In the genomic region with DNA sequence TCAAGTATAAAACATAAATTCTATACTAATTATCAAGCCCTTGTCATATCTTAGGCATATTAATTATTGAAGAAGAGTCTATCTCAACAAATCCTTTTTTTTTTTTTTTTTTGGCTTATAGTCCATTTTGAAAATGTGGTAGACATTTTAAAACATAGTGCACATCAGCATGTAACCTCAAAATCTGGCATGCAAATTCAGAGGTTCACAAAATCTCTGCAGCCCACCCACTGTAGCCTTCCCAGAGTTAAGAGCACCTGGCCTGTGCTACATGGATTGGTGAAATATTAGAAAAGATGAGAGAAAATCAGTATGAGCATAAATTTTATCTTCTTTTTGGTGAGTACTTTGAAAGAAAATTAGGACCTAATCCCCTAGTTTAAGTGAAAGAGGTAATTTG, we compare ENCODE assay signal across 29 cellular contexts.
DNase-seq lines count a peak whose midpoint lies in the region; ATAC-seq and TF ChIP-seq lines count a peak whose summit lies in the region.
"Had no signal": no experiment of that assay in that cellular context is flagged by ENCODE, and none has a peak within 500 bp of the region (broad histone marks: within the 10 kb centered on the region; RNA-seq: fewer than 3 reads in every experiment).

No MANE protein-coding gene starts in this region.

- ATAC-seq in activated CD8-positive, alpha-beta T cell treated with anti-CD3 and anti-CD28 coated beads, Interleukin-2, amount 10 ng/mL, durations not matched to agents 7 days and 5 days: no peak
- no peak for ATAC-seq in GM18517 (IDR thresholded peaks at IDR 0.05; ENCODE audit: unreplicated experiment)
- ATAC-seq: HepG2, sciatic nerve had no signal

- H3K27ac ChIP-seq in DOHH2 (ENCODE audit: low read depth, low read length): peak overlapping the region; percentile 60
- H3K27ac ChIP-seq in neutrophil: peak overlapping the region; percentile 23
- H3K27ac ChIP-seq: cardiac muscle cell, esophagus squamous epithelium, tibial nerve had no signal

- peaks cover 78% of the 10 kb centered on the region for H3K4me1 ChIP-seq in DOHH2 (ENCODE audit: control insufficient read depth, low read length)
- no peaks in the 10 kb centered on the region for H3K4me1 ChIP-seq in neutrophil (ENCODE audit: control insufficient read depth in 1 of 2, insufficient read depth in 1 of 2, low read depth in 1 of 2, low read length in 1 of 2)

- no TSS peak for BruUV-seq in Calu3 (replicated peaks; lab: Mats Ljungman, UMichigan)

- no peaks in the 10 kb centered on the region for H3K27me3 ChIP-seq in DOHH2 (ENCODE audit: control insufficient read depth, low read length)
- H3K27me3 ChIP-seq in neutrophil: no peaks in the 10 kb centered on the region
- H3K27me3 ChIP-seq: cardiac muscle cell, esophagus squamous epithelium, tibial nerve had no signal

- in situ Hi-C loops in G401 (cut with HindIII; ENCODE audit: low sequenced_read_pairs): no loop called here

- no peaks in the 10 kb centered on the region for H3K27me3 Mint-ChIP-seq in activated CD4-positive, alpha-beta T cell treated with anti-CD3 and anti-CD28 coated beads, Interleukin-2, amount 10 ng/mL, durations not matched to agents 7 days and 5 days
- no peaks in the 10 kb centered on the region for H3K27me3 Mint-ChIP-seq in activated CD8-positive, alpha-beta T cell treated with anti-CD3 and anti-CD28 coated beads, Interleukin-2, amount 10 ng/mL, durations not matched to agents 7 days and 5 days (ENCODE audit: low read depth)
- H3K27me3 Mint-ChIP-seq in Calu3 (ENCODE audit: unreplicated experiment): no peaks in the 10 kb centered on the region

- H4K20me1 ChIP-seq in DOHH2 (ENCODE audit: control insufficient read depth, insufficient read depth, low read depth, low read length): no peaks in the 10 kb centered on the region

- peak overlapping the region; percentile 58 for H3K4me2 ChIP-seq in DOHH2 (ENCODE audit: low read length)

- no peak overlapping the region for H3K4me3 Mint-ChIP-seq in activated CD4-positive, alpha-beta T cell treated with anti-CD3 and anti-CD28 coated beads, Interleukin-2, amount 10 ng/mL, durations not matched to agents 7 days and 5 days
- H3K4me3 Mint-ChIP-seq in activated CD8-positive, alpha-beta T cell treated with anti-CD3 and anti-CD28 coated beads, Interleukin-2, amount 10 ng/mL, durations not matched to agents 7 days and 5 days: no peak overlapping the region
- H3K4me3 Mint-ChIP-seq in Calu3 (ENCODE audit: low read depth, unreplicated experiment): no peak overlapping the region
- H3K4me3 Mint-ChIP-seq: neural crest cell had no signal

- POLR2A ChIA-PET in activated CD4-positive, alpha-beta T cell treated with anti-CD3 and anti-CD28 coated beads, Interleukin-2, amount 10 ng/mL, durations not matched to agents 7 days and 5 days (lab: Charles Lee): no interaction called here
- POLR2A ChIA-PET in activated CD8-positive, alpha-beta T cell treated with anti-CD3 and anti-CD28 coated beads, Interleukin-2, amount 10 ng/mL, durations not matched to agents 7 days and 5 days (lab: Charles Lee): no interaction called here

- H3K79me2 ChIP-seq in DOHH2 (ENCODE audit: control insufficient read depth, low read length): peaks cover 100% of the 10 kb centered on the region

- H3K36me3 Mint-ChIP-seq in activated CD4-positive, alpha-beta T cell treated with anti-CD3 and anti-CD28 coated beads, Interleukin-2, amount 10 ng/mL, durations not matched to agents 7 days and 5 days (ENCODE audit: low read depth): peaks cover 40% of the 10 kb centered on the region
- H3K36me3 Mint-ChIP-seq in activated CD8-positive, alpha-beta T cell treated with anti-CD3 and anti-CD28 coated beads, Interleukin-2, amount 10 ng/mL, durations not matched to agents 7 days and 5 days (ENCODE audit: low read depth): peaks cover 46% of the 10 kb centered on the region
- H3K36me3 Mint-ChIP-seq in Calu3 (ENCODE audit: insufficient read depth, unreplicated experiment): no peaks in the 10 kb centered on the region

- H3K4me1 Mint-ChIP-seq in activated CD4-positive, alpha-beta T cell treated with anti-CD3 and anti-CD28 coated beads, Interleukin-2, amount 10 ng/mL, durations not matched to agents 7 days and 5 days: peaks cover 43% of the 10 kb centered on the region
- peaks cover 49% of the 10 kb centered on the region for H3K4me1 Mint-ChIP-seq in activated CD8-positive, alpha-beta T cell treated with anti-CD3 and anti-CD28 coated beads, Interleukin-2, amount 10 ng/mL, durations not matched to agents 7 days and 5 days (ENCODE audit: low read depth)
- H3K4me1 Mint-ChIP-seq in Calu3 (ENCODE audit: low read depth, unreplicated experiment): peaks cover 14% of the 10 kb centered on the region

- no peaks in the 10 kb centered on the region for H3K9me3 Mint-ChIP-seq in activated CD4-positive, alpha-beta T cell treated with anti-CD3 and anti-CD28 coated beads, Interleukin-2, amount 10 ng/mL, durations not matched to agents 7 days and 5 days
- no peaks in the 10 kb centered on the region for H3K9me3 Mint-ChIP-seq in activated CD8-positive, alpha-beta T cell treated with anti-CD3 and anti-CD28 coated beads, Interleukin-2, amount 10 ng/mL, durations not matched to agents 7 days and 5 days (ENCODE audit: insufficient read depth)
- no peaks in the 10 kb centered on the region for H3K9me3 Mint-ChIP-seq in Calu3 (ENCODE audit: low read depth, unreplicated experiment)
- H3K9me3 Mint-ChIP-seq: neural crest cell had no signal

- peak overlapping the region; percentile 53 for H3K4me3 ChIP-seq in DOHH2 (ENCODE audit: low read length)
- H3K4me3 ChIP-seq in neutrophil (ENCODE audit: low read depth in 1 of 2, low read length in 1 of 2): no peak overlapping the region
- H3K4me3 ChIP-seq: cardiac muscle cell, esophagus squamous epithelium, HAP-1, tibial nerve had no signal

- H3K27ac Mint-ChIP-seq in activated CD4-positive, alpha-beta T cell treated with anti-CD3 and anti-CD28 coated beads, Interleukin-2, amount 10 ng/mL, durations not matched to agents 7 days and 5 days: peak overlapping the region; percentile 51
- peak overlapping the region; percentile 10 for H3K27ac Mint-ChIP-seq in activated CD8-positive, alpha-beta T cell treated with anti-CD3 and anti-CD28 coated beads, Interleukin-2, amount 10 ng/mL, durations not matched to agents 7 days and 5 days
- H3K27ac Mint-ChIP-seq in Calu3 (ENCODE audit: unreplicated experiment): no peak overlapping the region

- H3F3A ChIP-seq in DOHH2 (ENCODE audit: control insufficient read depth, insufficient read depth): peaks cover 16% of the 10 kb centered on the region; the same call in 1 of the 2 replicates

- no peak for DNase-seq in activated CD4-positive, alpha-beta T cell treated with anti-CD3 and anti-CD28 coated beads, Interleukin-2, amount 10 ng/mL, durations not matched to agents 7 days and 5 days
- DNase-seq in activated CD4-positive, alpha-beta T cell treated with anti-CD3 and anti-CD28 coated beads, Interleukin-2, amount 50 U/mL, for 1 hour: no peak
- no peak for DNase-seq in activated CD8-positive, alpha-beta T cell treated with anti-CD3 and anti-CD28 coated beads, Interleukin-2, amount 10 ng/mL, durations not matched to agents 7 days and 5 days
- DNase-seq in G401 (ENCODE audit: low spot score) (no peak), Calu3 (no peak)
- DNase-seq: activated CD4-positive, alpha-beta T cell treated with anti-CD3 and anti-CD28 coated beads for 1 hour; activated CD8-positive, alpha-beta memory T cell treated with anti-CD3 and anti-CD28 coated beads, Interleukin-2, amount 50 U/mL, for 4 hours; activated gamma-delta T cell; AML-193; anterior cingulate cortex; cortex of kidney; EL; esophagus squamous epithelium; hypothalamus; left ventricle myocardium superior; midbrain; NCI-H1694 treated with DMSO at 0.1 percent for 48 hours; NCI-H2171 treated with DMSO at 0.1 percent for 48 hours; NCI-H524; SHP77 treated with DMSO at 0.1 percent for 48 hours had no signal

- H3K9me3 ChIP-seq in DOHH2 (ENCODE audit: control insufficient read depth, insufficient read depth, low read length) (no peaks in the 10 kb centered on the region), neutrophil (no peaks in the 10 kb centered on the region)
- H3K9me3 ChIP-seq: esophagus squamous epithelium, HAP-1, tibial nerve had no signal

- H3K36me3 ChIP-seq in DOHH2 (ENCODE audit: control insufficient read depth, low read length) (peaks cover 71% of the 10 kb centered on the region), neutrophil (no peaks in the 10 kb centered on the region)
- H3K36me3 ChIP-seq: cardiac muscle cell, HAP-1 had no signal

- CTCF ChIA-PET in activated CD4-positive, alpha-beta T cell treated with anti-CD3 and anti-CD28 coated beads, Interleukin-2, amount 10 ng/mL, durations not matched to agents 7 days and 5 days (lab: Charles Lee): interaction anchor here (0.7 kb wide), 1 partner anchor 40 kb away, joined by 3 read pairs; no protein-coding TSS in a partner anchor
- CTCF ChIA-PET in activated CD8-positive, alpha-beta T cell treated with anti-CD3 and anti-CD28 coated beads, Interleukin-2, amount 10 ng/mL, durations not matched to agents 7 days and 5 days (lab: Charles Lee): interaction anchor here (1.7 kb wide), 1 partner anchor 170 kb away, joined by 3 read pairs; no protein-coding TSS in a partner anchor
- CTCF ChIA-PET in Calu3 (lab: Charles Lee): no interaction called here

- no peaks in the 10 kb centered on the region for H3K9me2 ChIP-seq in DOHH2 (replicated peaks; ENCODE audit: control insufficient read depth, low read length)

- no peak for TF ChIP-seq CTCF in DOHH2 (IDR thresholded peaks at IDR 0.05; ENCODE audit: low read depth, low read length, poor library complexity, severe bottlenecking)
- no peak for TF ChIP-seq CTCF in neutrophil (IDR thresholded peaks at IDR 0.05)
- TF ChIP-seq CTCF in Calu3 (IDR thresholded peaks at IDR 0.05; ENCODE audit: unreplicated experiment): no peak

- intact Hi-C loops in Calu3 (cut with micrococcal nuclease; ENCODE audit: unreplicated experiment): no loop called here
